8 cellular contexts compared by ENCODE assay signal in the genomic region with DNA sequence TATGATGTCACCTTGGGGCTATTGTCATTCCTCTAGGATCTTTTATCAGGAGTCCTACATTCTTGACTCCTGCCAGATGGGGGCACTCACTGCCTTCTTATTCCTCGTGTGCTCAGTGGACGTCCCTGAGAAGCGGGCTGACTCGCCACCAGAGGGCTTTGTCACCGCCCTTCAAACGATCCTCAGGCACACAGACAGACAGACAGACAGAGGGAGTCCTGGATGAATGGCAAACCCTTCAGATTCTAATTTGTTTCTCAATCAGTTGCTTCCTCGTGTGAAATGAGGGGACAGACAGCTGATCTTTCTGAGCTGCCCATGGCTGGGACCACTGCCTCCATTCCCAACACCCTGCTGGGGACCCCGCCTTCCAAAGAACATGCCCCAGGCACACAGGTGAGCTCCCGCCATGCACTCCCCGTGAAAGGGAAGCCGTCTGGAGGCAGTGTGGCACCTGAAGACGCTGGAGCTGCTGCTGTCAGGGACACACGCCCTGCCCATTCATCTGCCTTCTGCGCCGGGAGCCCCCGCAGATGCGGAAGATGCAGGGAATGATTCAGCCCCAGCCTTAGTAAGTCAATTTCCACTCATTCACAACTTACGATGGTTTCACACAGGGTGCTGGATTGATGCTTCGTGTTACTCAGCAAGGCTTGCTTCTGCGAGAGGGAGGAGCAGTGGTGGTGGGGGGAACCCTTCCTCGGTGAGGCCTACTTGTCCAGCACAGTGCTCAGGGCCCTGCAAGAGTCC. TPM values are rescaled to one million over a fixed set of nuclear protein-coding genes. Genes with fewer than 3 reads are reported as not detected.
DNase-seq lines count a peak whose midpoint lies in the region; ATAC-seq, FAIRE-seq and TF ChIP-seq lines count a peak whose summit lies in the region.

No MANE protein-coding gene starts in this region.

- H3K27me3 ChIP-seq in SU-DHL-6 (ENCODE audit: low read length) (no peaks in the 10 kb centered on the region), psoas muscle (ENCODE audit: insufficient read depth in 3 of 3, low read length in 2 of 3) (no peaks in the 10 kb centered on the region)

- H3K36me3 ChIP-seq in SU-DHL-6 (ENCODE audit: low read length) = no peaks in the 10 kb centered on the region
- H3K36me3 ChIP-seq in psoas muscle (ENCODE audit: insufficient read depth in 1 of 2, low read depth in 1 of 2) = no peaks in the 10 kb centered on the region

- intact Hi-C loops in left cardiac atrium (cut with DNase I) = loop anchor here (1.0 to 10.0 kb wide), 4 partner anchors 163 to 466 kb away; a partner anchor contains a TSS
- intact Hi-C loops in psoas muscle (cut with DNase I) = loop anchor here (1.0 to 2.0 kb wide), 3 partner anchors 162 to 218 kb away; a partner anchor contains a TSS

- FAIRE-seq in D721Med (lab: Jason Lieb, UNC) = no peak
- peak; percentile 65 for FAIRE-seq in H54 (lab: Jason Lieb, UNC)

- TF ChIP-seq CTCF in D721Med (IDR thresholded peaks at IDR 0.05; ENCODE audit: insufficient read depth, missing control alignments) (peak; percentile 78), SU-DHL-6 (IDR thresholded peaks at IDR 0.05; ENCODE audit: insufficient read depth, low read length, poor library complexity, severe bottlenecking) (peak; percentile 72), psoas muscle (IDR thresholded peaks at IDR 0.05) (peak; percentile 73)

- H3K27ac ChIP-seq in SU-DHL-6 (ENCODE audit: low read depth, low read length) (no peak overlapping the region), psoas muscle (peak overlapping the region; percentile 46)

- WGBS in psoas muscle, 3 donors = 42 to 45% (median 44%) methylated on average over 21 of the region's 21 CpGs

- H3K9me3 ChIP-seq in SU-DHL-6 (ENCODE audit: insufficient read depth, low read length) (no peaks in the 10 kb centered on the region), psoas muscle (no peaks in the 10 kb centered on the region)

- H3K4me1 ChIP-seq in psoas muscle = no peaks in the 10 kb centered on the region

- no peaks in the 10 kb centered on the region for H4K20me1 ChIP-seq in SU-DHL-6 (ENCODE audit: low read depth, low read length)

- H3F3A ChIP-seq in SU-DHL-6 (ENCODE audit: insufficient read depth) = no peaks in the 10 kb centered on the region

- DNase-seq in D721Med (ENCODE audit: insufficient read length, low spot score) = peak; percentile 56
- peak; percentile 83 for DNase-seq in H54 (ENCODE audit: insufficient read length, low spot score)
- peak; percentile 21 for DNase-seq in NCI-H1105 (lab: John Stamatoyannopoulos, UW)
- DNase-seq in anterior cingulate cortex (lab: John Stamatoyannopoulos, UW) = peak in 56 of 58 donors; percentile 9 to 85 (median 62)
- peak; percentile 90 for DNase-seq in left cardiac atrium
- peak; percentile 85 to 89 for DNase-seq in psoas muscle

- no peak for TF ChIP-seq POLR2A in H54 (IDR thresholded peaks at IDR 0.05; ENCODE audit: low read depth, low read length)

- H3K79me2 ChIP-seq in SU-DHL-6 (ENCODE audit: insufficient read depth, low read length) = no peaks in the 10 kb centered on the region

- no peak overlapping the region for H3K4me3 ChIP-seq in SU-DHL-6 (ENCODE audit: insufficient read depth, low read length, poor library complexity, severe bottlenecking)
- peak overlapping the region; percentile 22 for H3K4me3 ChIP-seq in psoas muscle

- peak; percentile 96 to 97 for ATAC-seq in left cardiac atrium
- ATAC-seq in psoas muscle = peak; percentile 93 to 98 (median 96)
- ATAC-seq in GM21723 (IDR thresholded peaks at IDR 0.05; ENCODE audit: unreplicated experiment) = no peak

- H3K4me2 ChIP-seq in SU-DHL-6 (ENCODE audit: low read depth, low read length, poor library complexity, severe bottlenecking) = no peak overlapping the region

- no peaks in the 10 kb centered on the region for H3K9me2 ChIP-seq in SU-DHL-6 (replicated peaks; ENCODE audit: insufficient read depth, low read length)

- no peak overlapping the region for H2AFZ ChIP-seq in SU-DHL-6 (ENCODE audit: low read depth, low read length, severe bottlenecking)

- H3K9ac ChIP-seq in SU-DHL-6 (ENCODE audit: low read length) = no peak overlapping the region

RNA-seq across cellular contexts. Expression of a gene that starts 24.9 kb away (rescaled TPM):
- total RNA-seq in left cardiac atrium (10 to 100 TPM in 1 of 2 donors, 1 to 10 TPM in 1; 10.0 to 15.3 TPM), psoas muscle (1 to 10 TPM; 2.5 to 5.3 (median 3.0) TPM)
- polyA plus RNA-seq in psoas muscle = 1 to 10 TPM in 1 of 3 donors, under 1 TPM in 2; 0.58 to 2.5 (median 0.77) TPM

Comparison
In these comparisons a context has a peak if more than half of its experiments do, and no peak if none do; other contexts are left out.
1. DNase-seq: peak in every context shown above with its lines; median percentile 90 in left cardiac atrium; 87 in psoas muscle; 83 in H54; 62 in anterior cingulate cortex; 56 in D721Med; 21 in NCI-H1105.